ENCODE assay signal across 21 cellular contexts in genomic region chr20:32070282-32070681, GRCh38. TPM values are rescaled to one million over a fixed set of nuclear protein-coding genes. Genes with fewer than 3 reads are reported as not detected.
DNase-seq lines count a peak whose midpoint lies in the region; ATAC-seq and TF ChIP-seq lines count a peak whose summit lies in the region.
"Had no signal": no experiment of that assay in that cellular context is flagged by ENCODE, and none has a peak within 500 bp of the region (broad histone marks: within the 10 kb centered on the region; RNA-seq: fewer than 3 reads in every experiment).

No MANE protein-coding gene starts in this region.

- H3K4me1 Mint-ChIP-seq in IgD-negative memory B cell, result peaks cover 18 to 28% (median 28%) of the 10 kb centered on the region in 3 donors
- H3K4me1 Mint-ChIP-seq in dendritic cell treated with granulocyte-macrophage colony-stimulating factor and Interleukin-4, amounts not matched to agents 40 ng/mL and 50 ng/mL, for 4 days (ENCODE audit: low read depth), result peaks cover 83% of the 10 kb centered on the region
- H3K4me1 Mint-ChIP-seq in stimulated activated effector memory CD8-positive, alpha-beta T cell treated with anti-CD3 and anti-CD28 coated beads, Interleukin-12 subunit alpha, Interleukin-12 subunit beta, amount 100 ng/mL, for 72 hours, result no peaks in the 10 kb centered on the region
- H3K4me1 Mint-ChIP-seq: CD8-positive, alpha-beta memory T cell had no signal

- intact Hi-C loops in dendritic cell treated with granulocyte-macrophage colony-stimulating factor and Interleukin-4, amounts not matched to agents 40 ng/mL and 50 ng/mL, for 4 days (cut with micrococcal nuclease), result no loop called here

- peaks cover 65% of the 10 kb centered on the region for H3K4me1 ChIP-seq in DOHH2 (ENCODE audit: control insufficient read depth, low read length)
- H3K4me1 ChIP-seq in effector memory CD4-positive, alpha-beta T cell (ENCODE audit: control insufficient read depth, insufficient read depth, low read length, poor library complexity, severe bottlenecking), result no peaks in the 10 kb centered on the region

- peaks cover 8% of the 10 kb centered on the region for H3K36me3 Mint-ChIP-seq in IgD-negative memory B cell
- peaks cover 89% of the 10 kb centered on the region for H3K36me3 Mint-ChIP-seq in dendritic cell treated with granulocyte-macrophage colony-stimulating factor and Interleukin-4, amounts not matched to agents 40 ng/mL and 50 ng/mL, for 4 days (ENCODE audit: low read depth)
- H3K36me3 Mint-ChIP-seq in stimulated activated effector memory CD8-positive, alpha-beta T cell treated with anti-CD3 and anti-CD28 coated beads, Interleukin-12 subunit alpha, Interleukin-12 subunit beta, amount 100 ng/mL, for 72 hours, result no peaks in the 10 kb centered on the region
- H3K36me3 Mint-ChIP-seq: CD8-positive, alpha-beta memory T cell had no signal

- peak overlapping the region; percentile 64 for H3K4me3 ChIP-seq in DOHH2 (ENCODE audit: low read length)
- no peak overlapping the region for H3K4me3 ChIP-seq in effector memory CD4-positive, alpha-beta T cell (ENCODE audit: insufficient read depth, low read depth, low read length, poor library complexity, severe bottlenecking)
- H3K4me3 ChIP-seq: SJCRH30 had no signal

- DNase-seq in stimulated activated effector memory CD8-positive, alpha-beta T cell treated with anti-CD3 and anti-CD28 coated beads, Interleukin-12 subunit alpha, Interleukin-12 subunit beta, amount 100 ng/mL, for 72 hours (ENCODE audit: low spot score in 2 of 2), result no peak
- DNase-seq in NCI-H774 (lab: John Stamatoyannopoulos, UW), result no peak
- DNase-seq in effector memory CD4-positive, alpha-beta T cell, result no peak
- DNase-seq: C1 segment of cervical spinal cord; Calu3; CD8-positive, alpha-beta memory T cell; DMS153; GDM1; Karpas-422; NCI-H1048; NCI-H1417 treated with DMSO at 0.1 percent for 48 hours; NCI-H187; NCI-H2107; NCI-H748 treated with DMSO at 0.1 percent for 48 hours; NK-92 treated with Interleukin-12 subunit alpha and Interleukin-12 subunit beta, amount 100 ng/mL, for 24 hours; SJCRH30 had no signal

- H3K27ac ChIP-seq in DOHH2 (ENCODE audit: low read depth, low read length), result peak overlapping the region; percentile 87
- H3K27ac ChIP-seq in effector memory CD4-positive, alpha-beta T cell (ENCODE audit: insufficient read depth, low read length, poor library complexity, severe bottlenecking), result no peak overlapping the region
- H3K27ac ChIP-seq: SJCRH30 had no signal

- no peaks in the 10 kb centered on the region for H4K20me1 ChIP-seq in DOHH2 (ENCODE audit: control insufficient read depth, insufficient read depth, low read depth, low read length)

- H3K27me3 ChIP-seq in DOHH2 (ENCODE audit: control insufficient read depth, low read length), result no peaks in the 10 kb centered on the region
- no peaks in the 10 kb centered on the region for H3K27me3 ChIP-seq in effector memory CD4-positive, alpha-beta T cell (replicated peaks; ENCODE audit: control insufficient read depth, insufficient read depth, low read length, poor library complexity, severe bottlenecking)

- H3K4me2 ChIP-seq in DOHH2 (ENCODE audit: low read length), result peak overlapping the region; percentile 85

- H3K27ac Mint-ChIP-seq in IgD-negative memory B cell, result peak overlapping the region in 1 of 3 donors; percentile 73
- H3K27ac Mint-ChIP-seq in dendritic cell treated with granulocyte-macrophage colony-stimulating factor and Interleukin-4, amounts not matched to agents 40 ng/mL and 50 ng/mL, for 4 days, result peak overlapping the region; percentile 87
- H3K27ac Mint-ChIP-seq in stimulated activated effector memory CD8-positive, alpha-beta T cell treated with anti-CD3 and anti-CD28 coated beads, Interleukin-12 subunit alpha, Interleukin-12 subunit beta, amount 100 ng/mL, for 72 hours, result peak overlapping the region; percentile 1

- H3K4me3 Mint-ChIP-seq in IgD-negative memory B cell, result peak overlapping the region in 3 of 4 donors; percentile 12 to 58 (median 39)
- peak overlapping the region; percentile 34 for H3K4me3 Mint-ChIP-seq in dendritic cell treated with granulocyte-macrophage colony-stimulating factor and Interleukin-4, amounts not matched to agents 40 ng/mL and 50 ng/mL, for 4 days
- H3K4me3 Mint-ChIP-seq in stimulated activated effector memory CD8-positive, alpha-beta T cell treated with anti-CD3 and anti-CD28 coated beads, Interleukin-12 subunit alpha, Interleukin-12 subunit beta, amount 100 ng/mL, for 72 hours, result no peak overlapping the region

- H3K9me2 ChIP-seq in DOHH2 (replicated peaks; ENCODE audit: control insufficient read depth, low read length), result no peaks in the 10 kb centered on the region

- ATAC-seq in stimulated activated effector memory CD8-positive, alpha-beta T cell treated with anti-CD3 and anti-CD28 coated beads, Interleukin-12 subunit alpha, Interleukin-12 subunit beta, amount 100 ng/mL, for 72 hours, result no peak
- ATAC-seq in GM21390 (IDR thresholded peaks at IDR 0.05; ENCODE audit: unreplicated experiment) (no peak), HG02623 (IDR thresholded peaks at IDR 0.05; ENCODE audit: unreplicated experiment) (no peak)

- peaks cover 44% of the 10 kb centered on the region for H3F3A ChIP-seq in DOHH2 (ENCODE audit: control insufficient read depth, insufficient read depth)

- H3K36me3 ChIP-seq in DOHH2 (ENCODE audit: control insufficient read depth, low read length), result no peaks in the 10 kb centered on the region
- H3K36me3 ChIP-seq in effector memory CD4-positive, alpha-beta T cell (ENCODE audit: control insufficient read depth, insufficient read depth, low read length), result no peaks in the 10 kb centered on the region
- H3K36me3 ChIP-seq: SJCRH30 had no signal

- H3K27me3 Mint-ChIP-seq in IgD-negative memory B cell, result no peaks in the 10 kb centered on the region
- no peaks in the 10 kb centered on the region for H3K27me3 Mint-ChIP-seq in dendritic cell treated with granulocyte-macrophage colony-stimulating factor and Interleukin-4, amounts not matched to agents 40 ng/mL and 50 ng/mL, for 4 days

- no peak for TF ChIP-seq CTCF in DOHH2 (IDR thresholded peaks at IDR 0.05; ENCODE audit: low read depth, low read length, poor library complexity, severe bottlenecking)

- peaks cover 0 to 1% (median 0%) of the 10 kb centered on the region in 3 donors for H3K9me3 Mint-ChIP-seq in IgD-negative memory B cell
- no peaks in the 10 kb centered on the region for H3K9me3 Mint-ChIP-seq in dendritic cell treated with granulocyte-macrophage colony-stimulating factor and Interleukin-4, amounts not matched to agents 40 ng/mL and 50 ng/mL, for 4 days
- H3K9me3 Mint-ChIP-seq in stimulated activated effector memory CD8-positive, alpha-beta T cell treated with anti-CD3 and anti-CD28 coated beads, Interleukin-12 subunit alpha, Interleukin-12 subunit beta, amount 100 ng/mL, for 72 hours, result no peaks in the 10 kb centered on the region
- H3K9me3 Mint-ChIP-seq: CD8-positive, alpha-beta memory T cell had no signal

- H3K9me3 ChIP-seq in DOHH2 (ENCODE audit: control insufficient read depth, insufficient read depth, low read length), result no peaks in the 10 kb centered on the region
- H3K9me3 ChIP-seq in effector memory CD4-positive, alpha-beta T cell (ENCODE audit: control insufficient read depth, low read length), result no peaks in the 10 kb centered on the region
- H3K9me3 ChIP-seq: SJCRH30 had no signal

- H3K79me2 ChIP-seq in DOHH2 (ENCODE audit: control insufficient read depth, low read length), result no peaks in the 10 kb centered on the region

RNA-seq across cellular contexts. Expression of gene HCK, which starts 18.2 kb away (rescaled TPM):
- 52.0 TPM for polyA plus RNA-seq in IgD-negative memory B cell
- polyA plus RNA-seq: CD8-positive, alpha-beta memory T cell had no signal

RNA-seq across cellular contexts. Expression of gene TM9SF4, which starts 39.2 kb away (rescaled TPM):
- 30.1 TPM for polyA plus RNA-seq in IgD-negative memory B cell
